In genomic region chr6:127206531-127207065, GRCh38 we compare ENCODE assay signal across 15 cellular contexts.
"Had no signal": no experiment of that assay in that cellular context is flagged by ENCODE, and none has a peak within 500 bp of the region (broad histone marks: within the 10 kb centered on the region; RNA-seq: fewer than 3 reads in every experiment).

No MANE protein-coding gene starts in this region.

- H3K36me3 ChIP-seq: right atrium auricular region, stomach, thoracic aorta, WERI-Rb-1 had no signal

- H3K27ac ChIP-seq: body of pancreas, right atrium auricular region, stomach, thoracic aorta, WERI-Rb-1 had no signal

- H3K27me3 ChIP-seq: body of pancreas, right atrium auricular region had no signal

- H3K4me3 ChIP-seq: body of pancreas, right atrium auricular region, stomach, thoracic aorta had no signal

- H3K4me1 ChIP-seq: body of pancreas, right atrium auricular region, stomach had no signal

- DNase-seq: activated CD4-positive, alpha-beta T cell treated with anti-CD3 and anti-CD28 coated beads, Interleukin-2, amount 50 U/mL, for 48 hours; activated gamma-delta T cell treated with Interleukin-2 at 50 U/mL for 16 hours; activated T-cell treated with anti-CD3 and anti-CD28 coated beads, Interleukin-2, amount 50 U/mL, for 48 hours; amygdala; body of pancreas; cerebellar nuclear complex; effector memory CD8-positive, alpha-beta T cell; nephron progenitor cell; occipital lobe; small intestine; stomach; T-helper 17 cell; WERI-Rb-1 had no signal

- H3K9me3 ChIP-seq: body of pancreas, right atrium auricular region, stomach, thoracic aorta had no signal
